ENCODE assay signal across 10 cellular contexts in the genomic region with DNA sequence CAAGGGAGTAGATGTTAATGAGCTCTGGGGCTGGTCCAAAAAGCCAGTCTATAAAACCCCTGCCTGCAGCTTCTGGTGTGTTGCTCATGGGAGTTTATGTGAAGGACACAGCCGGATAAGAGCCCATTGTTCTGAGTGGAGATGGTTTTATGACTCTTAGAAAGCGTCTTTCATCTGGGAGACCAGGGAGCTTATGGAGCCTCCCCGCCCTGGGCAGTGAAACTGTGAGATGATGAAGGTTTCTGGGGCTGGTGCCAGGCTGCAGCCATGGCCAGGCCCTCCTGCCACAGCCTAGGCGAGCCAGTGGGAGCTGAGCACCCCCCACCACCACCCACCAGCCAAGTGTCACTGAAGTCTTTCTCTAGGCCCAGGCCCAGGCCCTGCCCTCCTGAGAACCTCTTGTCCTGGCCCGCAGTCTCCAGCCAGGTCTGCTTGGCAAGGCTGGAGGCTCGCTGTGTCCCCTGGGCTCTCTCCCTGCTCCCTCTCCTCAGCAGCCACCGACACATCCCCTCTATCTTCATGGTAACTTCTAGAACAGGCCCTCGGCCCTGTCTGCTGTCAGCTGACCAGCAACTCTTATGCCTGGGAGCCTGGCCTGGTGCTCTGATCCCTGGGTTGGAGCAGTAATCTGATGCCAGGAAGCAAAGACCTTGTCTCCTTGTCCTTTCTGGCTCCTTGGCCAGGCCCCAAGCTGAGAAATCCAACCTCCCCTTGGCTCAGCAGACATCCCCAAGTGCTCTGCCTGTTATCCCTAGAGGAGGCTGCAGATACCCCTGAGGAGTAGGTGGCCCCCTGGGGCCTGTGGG. TPM values are rescaled to one million over a fixed set of nuclear protein-coding genes. Genes with fewer than 3 reads are reported as not detected.
DNase-seq lines count a peak whose midpoint lies in the region; ATAC-seq and TF ChIP-seq lines count a peak whose summit lies in the region.
"Had no signal": no experiment of that assay in that cellular context is flagged by ENCODE, and none has a peak within 500 bp of the region (broad histone marks: within the 10 kb centered on the region; RNA-seq: fewer than 3 reads in every experiment).

No MANE protein-coding gene starts in this region.

- WGBS in esophagus, 2 donors: 37% methylated on average over 8 of the region's 8 CpGs
- 10 to 23% methylated on average over 2 to 8 of the region's 8 CpGs for WGBS in transverse colon (ENCODE audit: low coverage in 1 of 2), 2 donors

- H3K4me3 Mint-ChIP-seq in activated naive CD8-positive, alpha-beta T cell treated with anti-CD3 and anti-CD28 coated beads, Interleukin-2, amount 50 U/mL, for 24 hours: no peak overlapping the region
- H3K4me3 Mint-ChIP-seq: activated naive CD8-positive, alpha-beta T cell had no signal

- H3K27me3 ChIP-seq in esophagus (ENCODE audit: control insufficient read depth in 1 of 2, insufficient read depth in 2 of 2, low read length in 2 of 2) (no peaks in the 10 kb centered on the region), transverse colon (no peaks in the 10 kb centered on the region)

- peak; percentile 84 for DNase-seq in NCI-H2196 (lab: John Stamatoyannopoulos, UW; ENCODE audit: unreplicated experiment)
- DNase-seq in mucosa of gallbladder (ENCODE audit: low spot score): peak; percentile 46
- peak; percentile 85 for DNase-seq in transverse colon
- no peak for DNase-seq in NCI-H82 treated with DMSO at 0.1 percent for 48 hours (lab: John Stamatoyannopoulos, UW; ENCODE audit: unreplicated experiment)
- DNase-seq in stimulated activated CD4-positive, alpha-beta T cell treated with anti-CD3 and anti-CD28 coated beads, Interleukin-2, amount 100 ng/mL, for 48 hours: no peak
- no peak for DNase-seq in GM10266 (ENCODE audit: extremely low spot score)
- DNase-seq in activated naive CD8-positive, alpha-beta T cell treated with anti-CD3 and anti-CD28 coated beads, Interleukin-2, amount 50 U/mL, for 24 hours: no peak

- H3K36me3 ChIP-seq in esophagus (ENCODE audit: control insufficient read depth in 2 of 2, insufficient read depth in 2 of 2, low read length in 1 of 2): peaks cover 0 to 4% of the 10 kb centered on the region in 2 donors
- no peaks in the 10 kb centered on the region for H3K36me3 ChIP-seq in transverse colon

- intact Hi-C loops in transverse colon (cut with DNase I; ENCODE audit: low total_unique reads): no loop called here

- H3K27ac ChIP-seq in esophagus (ENCODE audit: low read depth in 2 of 2, low read length in 1 of 2) (peak overlapping the region; percentile 82 to 84), transverse colon (peak overlapping the region; percentile 86 to 95 (median 92))
- H3K27ac ChIP-seq: RWPE1 had no signal

- H3K9me3 Mint-ChIP-seq in activated naive CD8-positive, alpha-beta T cell treated with anti-CD3 and anti-CD28 coated beads, Interleukin-2, amount 50 U/mL, for 24 hours: no peaks in the 10 kb centered on the region

- no peak overlapping the region for H3K27ac Mint-ChIP-seq in activated naive CD8-positive, alpha-beta T cell treated with anti-CD3 and anti-CD28 coated beads, Interleukin-2, amount 50 U/mL, for 24 hours
- H3K27ac Mint-ChIP-seq: activated naive CD8-positive, alpha-beta T cell had no signal

- no peaks in the 10 kb centered on the region for H3K36me3 Mint-ChIP-seq in activated naive CD8-positive, alpha-beta T cell treated with anti-CD3 and anti-CD28 coated beads, Interleukin-2, amount 50 U/mL, for 24 hours (ENCODE audit: low read depth)
- H3K36me3 Mint-ChIP-seq: activated naive CD8-positive, alpha-beta T cell had no signal

- H3K4me1 Mint-ChIP-seq in activated naive CD8-positive, alpha-beta T cell treated with anti-CD3 and anti-CD28 coated beads, Interleukin-2, amount 50 U/mL, for 24 hours: no peaks in the 10 kb centered on the region

- TF ChIP-seq EP300 in transverse colon (IDR thresholded peaks at IDR 0.05; ENCODE audit: low read depth): no peak

- H3K4me3 ChIP-seq in esophagus (ENCODE audit: low read depth in 1 of 2, low read length in 2 of 2) (no peak overlapping the region), transverse colon (no peak overlapping the region)

- ATAC-seq in activated naive CD8-positive, alpha-beta T cell treated with anti-CD3 and anti-CD28 coated beads, Interleukin-2, amount 50 U/mL, for 24 hours: no peak

- H3K4me1 ChIP-seq in esophagus (ENCODE audit: control insufficient read depth in 2 of 2, insufficient read depth in 2 of 2, low read length in 1 of 2) (peaks cover 9 to 19% of the 10 kb centered on the region in 2 donors), transverse colon (peaks cover 33 to 64% (median 41%) of the 10 kb centered on the region in 4 donors)

- in situ Hi-C loops in transverse colon (cut with MboI; ENCODE audit: low pct_ligation_motif_present in 1 of 4, low pct_unique_long_range_greater_than_20kb in 1 of 4, low sequenced_read_pairs in 3 of 4): no loop called here

- peaks cover 15% of the 10 kb centered on the region for H3K27me3 Mint-ChIP-seq in activated naive CD8-positive, alpha-beta T cell treated with anti-CD3 and anti-CD28 coated beads, Interleukin-2, amount 50 U/mL, for 24 hours

- TF ChIP-seq CTCF in transverse colon (IDR thresholded peaks at IDR 0.05) (no peak), GM10266 (IDR thresholded peaks at IDR 0.05; ENCODE audit: control insufficient read depth, insufficient read depth, low read depth, missing control alignments) (no peak)

- peak; percentile 10 for TF ChIP-seq POLR2A in transverse colon (IDR thresholded peaks at IDR 0.05)

- peaks cover 0 to 4% of the 10 kb centered on the region in 2 donors for H3K9me3 ChIP-seq in esophagus (ENCODE audit: control insufficient read depth in 2 of 2, insufficient read depth in 1 of 2, low read depth in 1 of 2, low read length in 1 of 2)
- no peaks in the 10 kb centered on the region for H3K9me3 ChIP-seq in transverse colon

RNA-seq across cellular contexts. Expression of gene ARHGEF10L, which starts 7.6 kb away (rescaled TPM):
- polyA plus RNA-seq in esophagus: 10 to 100 TPM; 39.1 to 64.4 TPM
- total RNA-seq in mucosa of gallbladder: 53.0 TPM
- 100 to 1,000 TPM; 115 to 326 (median 199) TPM for total RNA-seq in transverse colon

Comparison
In these comparisons a context has a peak if more than half of its experiments do, and no peak if none do; other contexts are left out.
1. DNase-seq: peak in NCI-H2196 (single experiment), mucosa of gallbladder (single experiment) and transverse colon (single experiment); none in NCI-H82 treated with DMSO at 0.1 percent for 48 hours (single experiment), stimulated activated CD4-positive, alpha-beta T cell treated with anti-CD3 and anti-CD28 coated beads, Interleukin-2, amount 100 ng/mL, for 48 hours (0 of 2), GM10266 (single experiment) and activated naive CD8-positive, alpha-beta T cell treated with anti-CD3 and anti-CD28 coated beads, Interleukin-2, amount 50 U/mL, for 24 hours (single experiment).